1 cellular context compared by ENCODE assay signal in genomic region chr15:52181938-52182780, GRCh38.
TF ChIP-seq lines count a peak whose summit lies in the region.

No MANE protein-coding gene starts in this region.

TF ChIP-seq in HepG2, 621 proteins besides CTCF, POLR2A, EP300 and RAD21 (continued from another document and continues in another):
- no peak for TF ChIP-seq TFAP4 (IDR thresholded peaks at IDR 0.05; ENCODE audit: borderline replicate concordance, low read depth)
- TF ChIP-seq SAP130 (CRISPR knock-in tag; IDR thresholded peaks at IDR 0.05; ENCODE audit: low read depth) = peak; percentile 42; the same call in 1 of the 2 replicates
- TF ChIP-seq IRF9 (CRISPR knock-in tag; IDR thresholded peaks at IDR 0.05; ENCODE audit: borderline replicate concordance) = no peak
- TF ChIP-seq ZNF382 (CRISPR knock-in tag; IDR thresholded peaks at IDR 0.05; ENCODE audit: borderline replicate concordance) = no peak
- no peak for TF ChIP-seq SOX6 (IDR thresholded peaks at IDR 0.05)
- 0 out of 2 replicates have a peak, but pooled peaks have one; percentile 21 for TF ChIP-seq SOX6 (CRISPR knock-in tag; IDR thresholded peaks at IDR 0.05)
- TF ChIP-seq PAXIP1 (CRISPR knock-in tag; conservative IDR thresholded peaks at IDR 0.05) = no peak
- no peak for TF ChIP-seq HMGA1 (CRISPR knock-in tag; conservative IDR thresholded peaks at IDR 0.05)
- TF ChIP-seq ZSCAN5A (CRISPR knock-in tag; IDR thresholded peaks at IDR 0.05; ENCODE audit: borderline replicate concordance) = no peak
- TF ChIP-seq ZNF503 (CRISPR knock-in tag; IDR thresholded peaks at IDR 0.05) = no peak
- TF ChIP-seq GPBP1L1 (CRISPR knock-in tag; IDR thresholded peaks at IDR 0.05) = no peak
- no peak for TF ChIP-seq ATRX (CRISPR knock-in tag; IDR thresholded peaks at IDR 0.05; ENCODE audit: borderline replicate concordance)
- TF ChIP-seq CENPBD1 (CRISPR knock-in tag; IDR thresholded peaks at IDR 0.05; ENCODE audit: borderline replicate concordance, low read depth) = no peak
- no peak for TF ChIP-seq ZNF775 (CRISPR knock-in tag; IDR thresholded peaks at IDR 0.05; ENCODE audit: borderline replicate concordance)
- TF ChIP-seq ZNF547 (CRISPR knock-in tag; IDR thresholded peaks at IDR 0.05) = no peak
- TF ChIP-seq HIVEP1 (CRISPR knock-in tag; IDR thresholded peaks at IDR 0.05) = no peak
- TF ChIP-seq MZF1 (CRISPR knock-in tag; IDR thresholded peaks at IDR 0.05; ENCODE audit: borderline replicate concordance) = no peak
- TF ChIP-seq NFRKB (IDR thresholded peaks at IDR 0.05) = no peak
- 0 out of 2 replicates have a peak, but pooled peaks have one; percentile 25 for TF ChIP-seq TFE3 (CRISPR knock-in tag; IDR thresholded peaks at IDR 0.05)
- no peak for TF ChIP-seq ZNF101 (CRISPR knock-in tag; IDR thresholded peaks at IDR 0.05; ENCODE audit: borderline replicate concordance, low read depth)
- peak; percentile 62 for TF ChIP-seq ZNF629 (CRISPR knock-in tag; conservative IDR thresholded peaks at IDR 0.05)
- TF ChIP-seq BRD4 (CRISPR knock-in tag; IDR thresholded peaks at IDR 0.05) = no peak
- TF ChIP-seq SKIL (CRISPR knock-in tag; IDR thresholded peaks at IDR 0.05; ENCODE audit: borderline replicate concordance) = no peak
- TF ChIP-seq ZNF614 (CRISPR knock-in tag; IDR thresholded peaks at IDR 0.05; ENCODE audit: borderline replicate concordance) = no peak
- peak; percentile 22; the same call in 1 of the 2 replicates for TF ChIP-seq RARA (CRISPR knock-in tag; IDR thresholded peaks at IDR 0.05)
- no peak for TF ChIP-seq MIER2 (CRISPR knock-in tag; IDR thresholded peaks at IDR 0.05)
- no peak for TF ChIP-seq PLSCR1 (CRISPR knock-in tag; IDR thresholded peaks at IDR 0.05; ENCODE audit: borderline replicate concordance)
- no peak for TF ChIP-seq MTERF4 (CRISPR knock-in tag; IDR thresholded peaks at IDR 0.05)
- TF ChIP-seq KAT7 (CRISPR knock-in tag; IDR thresholded peaks at IDR 0.05; ENCODE audit: borderline replicate concordance) = no peak
- 0 out of 2 replicates have a peak, but pooled peaks have one; percentile 13 for TF ChIP-seq GABPB1 (CRISPR knock-in tag; IDR thresholded peaks at IDR 0.05)
- TF ChIP-seq MLX (CRISPR knock-in tag; IDR thresholded peaks at IDR 0.05) = no peak
- peak; percentile 70 for TF ChIP-seq MAX (IDR thresholded peaks at IDR 0.05)
- peak; percentile 74; the same call in 1 of the 2 replicates for TF ChIP-seq ZKSCAN5 (CRISPR knock-in tag; IDR thresholded peaks at IDR 0.05)
- no peak for TF ChIP-seq PRDM10 (CRISPR knock-in tag; IDR thresholded peaks at IDR 0.05; ENCODE audit: low read depth)
- TF ChIP-seq ZNF484 (CRISPR knock-in tag; IDR thresholded peaks at IDR 0.05; ENCODE audit: borderline replicate concordance, low read depth) = no peak
- TF ChIP-seq ZNF644 (CRISPR knock-in tag; IDR thresholded peaks at IDR 0.05; ENCODE audit: low read depth) = no peak
- no peak for TF ChIP-seq JUND (CRISPR knock-in tag; IDR thresholded peaks at IDR 0.05)
